Comparison of ENCODE assay signal across 20 cellular contexts in the genomic region with DNA sequence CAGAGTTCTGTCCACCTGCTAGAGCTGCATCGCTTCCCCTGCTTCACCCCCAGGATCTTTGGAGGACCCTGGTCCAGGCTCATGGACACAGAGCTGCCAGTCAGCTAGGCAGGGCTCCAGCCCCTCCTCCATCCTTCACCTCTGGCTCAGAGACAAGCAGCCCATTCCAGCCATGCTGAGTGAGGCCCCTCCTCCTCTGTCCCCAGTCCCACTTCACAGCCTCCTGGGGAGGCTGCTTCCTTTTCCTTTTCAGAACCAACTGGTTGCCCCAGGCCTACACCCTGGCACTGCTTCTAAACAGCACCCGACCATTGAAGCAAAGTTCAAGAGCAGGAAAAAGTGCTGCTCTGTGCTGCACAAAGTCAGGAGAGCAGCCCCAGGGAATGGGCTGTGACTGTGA. TPM values are rescaled to one million over a fixed set of nuclear protein-coding genes. Genes with fewer than 3 reads are reported as not detected.
DNase-seq lines count a peak whose midpoint lies in the region; ATAC-seq lines count a peak whose summit lies in the region.
"Had no signal": no experiment of that assay in that cellular context is flagged by ENCODE, and none has a peak within 500 bp of the region (broad histone marks: within the 10 kb centered on the region; RNA-seq: fewer than 3 reads in every experiment).

No MANE protein-coding gene starts in this region.

- H3K27me3 ChIP-seq in H7 (ENCODE audit: control insufficient read depth, insufficient read depth, low read length), result no peaks in the 10 kb centered on the region
- H3K27me3 ChIP-seq: ascending aorta, esophagus muscularis mucosa, suprapubic skin had no signal

- no peak overlapping the region for H3K4me3 ChIP-seq in H7 (ENCODE audit: insufficient read depth, low read depth, low read length)
- H3K4me3 ChIP-seq: ascending aorta, esophagus muscularis mucosa, suprapubic skin had no signal

- no peaks in the 10 kb centered on the region for H3K36me3 ChIP-seq in H7 (replicated peaks; ENCODE audit: control insufficient read depth, insufficient read depth, low read length)
- H3K36me3 ChIP-seq: ascending aorta, esophagus muscularis mucosa, suprapubic skin had no signal

- DNase-seq in Ammon's horn (ENCODE audit: low spot score) (peak; percentile 43), H7 (peak; percentile 90), NCI-H345 treated with DMSO at 0.1 percent for 48 hours (lab: John Stamatoyannopoulos, UW; ENCODE audit: unreplicated experiment) (peak; percentile 39), iPS DF 4.7 (ENCODE audit: extremely low read depth, low spot score) (peak; percentile 25), left colon (no peak), A172 (ENCODE audit: low spot score) (no peak)
- DNase-seq: activated CD4-positive, CD25-positive, alpha-beta regulatory T cell; activated naive CD4-positive, alpha-beta T cell treated with anti-CD3 and anti-CD28 coated beads, Interleukin-2, amount 50 U/mL, for 16 hours; activated T-cell treated with anti-CD3 and anti-CD28 coated beads, Interleukin-2, amount 50 U/mL, for 48 hours; cerebellar nuclear complex; effector CD4-positive, alpha-beta T cell; Kasumi-1; NCI-H1105 treated with DMSO at 0.1 percent for 48 hours; NCI-H226; SIG-M5; T-helper 2 cell had no signal

- intact Hi-C loops in left colon (cut with DNase I, micrococcal nuclease), result no loop called here

- ATAC-seq in left colon, result no peak
- ATAC-seq in HG02678 (IDR thresholded peaks at IDR 0.05; ENCODE audit: unreplicated experiment), result no peak

RNA-seq across cellular contexts. Expression of a gene that starts 22.2 kb away (rescaled TPM):
- total RNA-seq in H7 (2014; rRNA removed; shearing (Covaris generic)), result 13.5 and 22.5 TPM in 2 replicates
- total RNA-seq in left colon, result 10 to 100 TPM; 17.2 to 23.6 TPM
- total RNA-seq in A172 (2014; rRNA removed; shearing (Covaris generic)), result 22.5 and 25.8 TPM in 2 replicates

Comparison
In these comparisons a context has a peak if more than half of its experiments do, and no peak if none do; other contexts are left out.
1. DNase-seq: peak in Ammon's horn (single experiment), H7 (single experiment), NCI-H345 treated with DMSO at 0.1 percent for 48 hours (single experiment) and iPS DF 4.7 (single experiment); none in left colon (0 of 2) and A172 (single experiment).